1 cellular context compared by ENCODE assay signal in genomic region chr22:28799125-28799833, GRCh38.
TF ChIP-seq lines count a peak whose summit lies in the region.

No MANE protein-coding gene starts in this region.

TF ChIP-seq in HEK293, 187 proteins besides CTCF, POLR2A, EP300 and RAD21 (continued from another document and continues in another):
- TF ChIP-seq ZNF600 (tag by site-specific recombination; IDR thresholded peaks at IDR 0.05) (no peak), ZNF2 (tag by site-specific recombination; IDR thresholded peaks at IDR 0.05) (no peak), ZNF223 (tag by site-specific recombination; IDR thresholded peaks at IDR 0.05) (no peak), ZNF704 (tag by site-specific recombination; IDR thresholded peaks at IDR 0.05) (no peak), ZNF521 (tag by site-specific recombination; IDR thresholded peaks at IDR 0.05) (no peak), KLF8 (tag by site-specific recombination; IDR thresholded peaks at IDR 0.05) (no peak), ZNF184 (tag by site-specific recombination; IDR thresholded peaks at IDR 0.05) (no peak), ZNF791 (tag by site-specific recombination; IDR thresholded peaks at IDR 0.05) (no peak), ZIC2 (tag by site-specific recombination; IDR thresholded peaks at IDR 0.05) (peak; percentile 36), SALL2 (tag by site-specific recombination; IDR thresholded peaks at IDR 0.05; ENCODE audit: borderline replicate concordance) (no peak), ZNF768 (tag by site-specific recombination; IDR thresholded peaks at IDR 0.05) (no peak), ZNF843 (tag by site-specific recombination; IDR thresholded peaks at IDR 0.05) (no peak), AEBP2 (tag by site-specific recombination; IDR thresholded peaks at IDR 0.05; ENCODE audit: borderline replicate concordance) (no peak), ZNF324 (tag by site-specific recombination; IDR thresholded peaks at IDR 0.05) (peak; percentile 75), ZNF19 (tag by site-specific recombination; IDR thresholded peaks at IDR 0.05; ENCODE audit: low read depth) (no peak), YY1 (tag by site-specific recombination; IDR thresholded peaks at IDR 0.05) (no peak), BCL11A (tag by site-specific recombination; IDR thresholded peaks at IDR 0.05; ENCODE audit: low read depth) (no peak), ZNF555 (tag by site-specific recombination; conservative IDR thresholded peaks at IDR 0.05) (no peak), ZNF48 (tag by site-specific recombination; IDR thresholded peaks at IDR 0.05) (no peak), MEIS1 (CRISPR knock-in tag; IDR thresholded peaks at IDR 0.05; ENCODE audit: borderline replicate concordance) (no peak), ZNF560 (tag by site-specific recombination; IDR thresholded peaks at IDR 0.05; ENCODE audit: borderline replicate concordance) (no peak), ZSCAN16 (tag by site-specific recombination; IDR thresholded peaks at IDR 0.05) (no peak), ZNF18 (tag by site-specific recombination; IDR thresholded peaks at IDR 0.05) (no peak), ZNF16 (tag by site-specific recombination; IDR thresholded peaks at IDR 0.05; ENCODE audit: low read depth) (no peak), YY2 (tag by site-specific recombination; IDR thresholded peaks at IDR 0.05) (no peak), KLF1 (tag by site-specific recombination; IDR thresholded peaks at IDR 0.05) (peak; percentile 69), ZFP41 (tag by site-specific recombination; IDR thresholded peaks at IDR 0.05; ENCODE audit: borderline replicate concordance) (no peak), TCF7L2 (IDR thresholded peaks at IDR 0.05; ENCODE audit: borderline replicate concordance, low read depth, low read length) (no peak), ZNF677 (tag by site-specific recombination; IDR thresholded peaks at IDR 0.05) (no peak), ZBTB49 (tag by site-specific recombination; IDR thresholded peaks at IDR 0.05; ENCODE audit: low read depth) (no peak), ZBTB44 (tag by site-specific recombination; IDR thresholded peaks at IDR 0.05) (no peak), ZNF140 (tag by site-specific recombination; IDR thresholded peaks at IDR 0.05) (no peak), ZNF202 (tag by site-specific recombination; IDR thresholded peaks at IDR 0.05; ENCODE audit: borderline replicate concordance) (no peak), ZNF155 (tag by site-specific recombination; IDR thresholded peaks at IDR 0.05) (no peak), ZNF837 (tag by site-specific recombination; IDR thresholded peaks at IDR 0.05) (no peak), KLF16 (tag by site-specific recombination; IDR thresholded peaks at IDR 0.05) (no peak; the same call in 1 of the 2 replicates), BCL6B (tag by site-specific recombination; IDR thresholded peaks at IDR 0.05) (no peak)
- TF ChIP-seq, protein P1, sequence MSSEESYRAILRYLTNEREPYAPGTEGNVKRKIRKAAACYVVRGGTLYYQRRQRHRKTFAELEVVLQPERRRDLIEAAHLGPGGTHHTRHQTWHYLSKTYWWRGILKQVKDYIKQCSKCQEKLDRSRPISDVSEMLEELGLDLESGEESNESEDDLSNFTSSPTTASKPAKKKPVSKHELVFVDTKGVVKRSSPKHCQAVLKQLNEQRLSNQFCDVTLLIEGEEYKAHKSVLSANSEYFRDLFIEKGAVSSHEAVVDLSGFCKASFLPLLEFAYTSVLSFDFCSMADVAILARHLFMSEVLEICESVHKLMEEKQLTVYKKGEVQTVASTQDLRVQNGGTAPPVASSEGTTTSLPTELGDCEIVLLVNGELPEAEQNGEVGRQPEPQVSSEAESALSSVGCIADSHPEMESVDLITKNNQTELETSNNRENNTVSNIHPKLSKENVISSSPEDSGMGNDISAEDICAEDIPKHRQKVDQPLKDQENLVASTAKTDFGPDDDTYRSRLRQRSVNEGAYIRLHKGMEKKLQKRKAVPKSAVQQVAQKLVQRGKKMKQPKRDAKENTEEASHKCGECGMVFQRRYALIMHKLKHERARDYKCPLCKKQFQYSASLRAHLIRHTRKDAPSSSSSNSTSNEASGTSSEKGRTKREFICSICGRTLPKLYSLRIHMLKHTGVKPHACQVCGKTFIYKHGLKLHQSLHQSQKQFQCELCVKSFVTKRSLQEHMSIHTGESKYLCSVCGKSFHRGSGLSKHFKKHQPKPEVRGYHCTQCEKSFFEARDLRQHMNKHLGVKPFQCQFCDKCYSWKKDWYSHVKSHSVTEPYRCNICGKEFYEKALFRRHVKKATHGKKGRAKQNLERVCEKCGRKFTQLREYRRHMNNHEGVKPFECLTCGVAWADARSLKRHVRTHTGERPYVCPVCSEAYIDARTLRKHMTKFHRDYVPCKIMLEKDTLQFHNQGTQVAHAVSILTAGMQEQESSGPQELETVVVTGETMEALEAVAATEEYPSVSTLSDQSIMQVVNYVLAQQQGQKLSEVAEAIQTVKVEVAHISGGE (tag by site-specific recombination; conservative IDR thresholded peaks at IDR 0.05; ENCODE audit: low read depth), result no peak
- TF ChIP-seq, protein P2, sequence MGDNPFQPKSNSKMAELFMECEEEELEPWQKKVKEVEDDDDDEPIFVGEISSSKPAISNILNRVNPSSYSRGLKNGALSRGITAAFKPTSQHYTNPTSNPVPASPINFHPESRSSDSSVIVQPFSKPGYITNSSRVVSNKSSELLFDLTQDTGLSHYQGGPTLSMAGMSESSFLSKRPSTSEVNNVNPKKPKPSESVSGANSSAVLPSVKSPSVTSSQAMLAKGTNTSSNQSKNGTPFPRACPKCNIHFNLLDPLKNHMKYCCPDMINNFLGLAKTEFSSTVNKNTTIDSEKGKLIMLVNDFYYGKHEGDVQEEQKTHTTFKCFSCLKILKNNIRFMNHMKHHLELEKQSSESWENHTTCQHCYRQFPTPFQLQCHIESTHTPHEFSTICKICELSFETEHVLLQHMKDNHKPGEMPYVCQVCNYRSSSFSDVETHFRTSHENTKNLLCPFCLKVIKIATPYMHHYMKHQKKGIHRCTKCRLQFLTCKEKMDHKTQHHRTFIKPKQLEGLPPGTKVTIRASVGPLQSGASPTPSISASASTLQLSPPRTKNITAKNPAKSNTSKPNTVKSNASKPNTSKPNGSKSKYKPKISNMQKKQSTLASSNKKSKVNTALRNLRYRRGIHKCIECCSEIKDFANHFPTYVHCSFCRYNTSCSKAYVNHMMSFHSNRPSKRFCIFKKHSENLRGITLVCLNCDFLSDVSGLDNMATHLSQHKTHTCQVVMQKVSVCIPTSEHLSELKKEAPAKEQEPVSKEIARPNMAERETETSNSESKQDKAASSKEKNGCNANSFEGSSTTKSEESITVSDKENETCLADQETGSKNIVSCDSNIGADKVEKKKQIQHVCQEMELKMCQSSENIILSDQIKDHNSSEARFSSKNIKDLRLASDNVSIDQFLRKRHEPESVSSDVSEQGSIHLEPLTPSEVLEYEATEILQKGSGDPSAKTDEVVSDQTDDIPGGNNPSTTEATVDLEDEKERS (tag by site-specific recombination; IDR thresholded peaks at IDR 0.05), result no peak
- TF ChIP-seq, protein P3, sequence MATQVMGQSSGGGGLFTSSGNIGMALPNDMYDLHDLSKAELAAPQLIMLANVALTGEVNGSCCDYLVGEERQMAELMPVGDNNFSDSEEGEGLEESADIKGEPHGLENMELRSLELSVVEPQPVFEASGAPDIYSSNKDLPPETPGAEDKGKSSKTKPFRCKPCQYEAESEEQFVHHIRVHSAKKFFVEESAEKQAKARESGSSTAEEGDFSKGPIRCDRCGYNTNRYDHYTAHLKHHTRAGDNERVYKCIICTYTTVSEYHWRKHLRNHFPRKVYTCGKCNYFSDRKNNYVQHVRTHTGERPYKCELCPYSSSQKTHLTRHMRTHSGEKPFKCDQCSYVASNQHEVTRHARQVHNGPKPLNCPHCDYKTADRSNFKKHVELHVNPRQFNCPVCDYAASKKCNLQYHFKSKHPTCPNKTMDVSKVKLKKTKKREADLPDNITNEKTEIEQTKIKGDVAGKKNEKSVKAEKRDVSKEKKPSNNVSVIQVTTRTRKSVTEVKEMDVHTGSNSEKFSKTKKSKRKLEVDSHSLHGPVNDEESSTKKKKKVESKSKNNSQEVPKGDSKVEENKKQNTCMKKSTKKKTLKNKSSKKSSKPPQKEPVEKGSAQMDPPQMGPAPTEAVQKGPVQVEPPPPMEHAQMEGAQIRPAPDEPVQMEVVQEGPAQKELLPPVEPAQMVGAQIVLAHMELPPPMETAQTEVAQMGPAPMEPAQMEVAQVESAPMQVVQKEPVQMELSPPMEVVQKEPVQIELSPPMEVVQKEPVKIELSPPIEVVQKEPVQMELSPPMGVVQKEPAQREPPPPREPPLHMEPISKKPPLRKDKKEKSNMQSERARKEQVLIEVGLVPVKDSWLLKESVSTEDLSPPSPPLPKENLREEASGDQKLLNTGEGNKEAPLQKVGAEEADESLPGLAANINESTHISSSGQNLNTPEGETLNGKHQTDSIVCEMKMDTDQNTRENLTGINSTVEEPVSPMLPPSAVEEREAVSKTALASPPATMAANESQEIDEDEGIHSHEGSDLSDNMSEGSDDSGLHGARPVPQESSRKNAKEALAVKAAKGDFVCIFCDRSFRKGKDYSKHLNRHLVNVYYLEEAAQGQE (tag by site-specific recombination; IDR thresholded peaks at IDR 0.05), result no peak
